ENCODE assay signal across 9 cellular contexts in genomic region chr6:158039571-158040050, GRCh38. TPM values are rescaled to one million over a fixed set of nuclear protein-coding genes. Genes with fewer than 3 reads are reported as not detected.
DNase-seq lines count a peak whose midpoint lies in the region; TF ChIP-seq lines count a peak whose summit lies in the region.
"Had no signal": no experiment of that assay in that cellular context is flagged by ENCODE, and none has a peak within 500 bp of the region (broad histone marks: within the 10 kb centered on the region; RNA-seq: fewer than 3 reads in every experiment).

No MANE protein-coding gene starts in this region.

- no peak overlapping the region for H3K4me2 ChIP-seq in mammary epithelial cell (ENCODE audit: insufficient read depth, low read depth, low read length)

- H3K4me1 ChIP-seq in mammary epithelial cell (ENCODE audit: insufficient read depth, low read length): peaks cover 48% of the 10 kb centered on the region

- H4K20me1 ChIP-seq in mammary epithelial cell (ENCODE audit: insufficient read depth, low read length): no peaks in the 10 kb centered on the region

- TF ChIP-seq CTCF in 22Rv1 (IDR thresholded peaks at IDR 0.05) (no peak), HFFc6 (IDR thresholded peaks at IDR 0.05) (no peak), GM10266 (IDR thresholded peaks at IDR 0.05; ENCODE audit: control insufficient read depth, insufficient read depth, low read depth, missing control alignments) (no peak), mammary epithelial cell (conservative IDR thresholded peaks at IDR 0.05 in 1 of 2, IDR thresholded peaks at IDR 0.05 in 1 of 2; ENCODE audit: extremely low read depth in 1 of 2, insufficient read depth in 1 of 2, low read depth in 1 of 2, low read length in 2 of 2) (no peak)

- H3K27ac ChIP-seq in 22Rv1 (peak overlapping the region; percentile 43; the same call in 1 of the 2 replicates), angular gyrus (ENCODE audit: low read depth, low read length) (peak overlapping the region; percentile 92), mammary epithelial cell (ENCODE audit: insufficient read depth, low read depth, low read length) (no peak overlapping the region)

- no peaks in the 10 kb centered on the region for H3K9me3 Mint-ChIP-seq in HFFc6

- H3K27me3 ChIP-seq in mammary epithelial cell (ENCODE audit: insufficient read depth, low read length): no peaks in the 10 kb centered on the region
- H3K27me3 ChIP-seq: pancreas had no signal

- in situ Hi-C loops in mammary epithelial cell (cut with MboI; ENCODE audit: low sequenced_read_pairs in 2 of 2): no loop called here

- H3K4me3 Mint-ChIP-seq in HFFc6: peak overlapping the region; percentile 81

- no peaks in the 10 kb centered on the region for H3K9me3 ChIP-seq in mammary epithelial cell (replicated peaks; ENCODE audit: insufficient read depth, low read length)
- H3K9me3 ChIP-seq: pancreas had no signal

- H3K36me3 Mint-ChIP-seq in HFFc6 (ENCODE audit: low read depth): peaks cover 65% of the 10 kb centered on the region

- CTCF ChIA-PET in mammary epithelial cell (lab: Charles Lee; ENCODE audit: low non-redundant PET): no interaction called here

- dilution Hi-C loops in mammary epithelial cell (cut with HindIII; ENCODE audit: low sequenced_read_pairs): no loop called here

- no peaks in the 10 kb centered on the region for H3K36me3 ChIP-seq in mammary epithelial cell (ENCODE audit: insufficient read depth, low read length)
- H3K36me3 ChIP-seq: pancreas had no signal

- H3K4me1 Mint-ChIP-seq in HFFc6 (ENCODE audit: low read depth): peaks cover 68% of the 10 kb centered on the region

- 94% methylated on average over 14 of the region's 17 CpGs for WGBS in mammary epithelial cell (ENCODE audit: low coverage, missing lambda C conversion rate)

- intact Hi-C loops in mammary epithelial cell (cut with micrococcal nuclease): loop anchor here (2.0 kb wide), 1 partner anchor 57 kb away; no protein-coding TSS in a partner anchor

- no peak for DNase-seq in HFFc6
- DNase-seq in left kidney (ENCODE audit: low read depth, low spot score): peak; percentile 43
- DNase-seq in GM10266 (ENCODE audit: extremely low spot score): no peak
- DNase-seq in mammary epithelial cell: no peak
- no peak for DNase-seq in activated CD4-positive, CD25-positive, alpha-beta regulatory T cell treated with anti-CD3 and anti-CD28 coated beads, Interleukin-2, amount 50 U/mL, for 72 hours
- DNase-seq in hepatic stellate cell (ENCODE audit: low spot score): no peak

- peak overlapping the region; percentile 98 for H3K27ac Mint-ChIP-seq in HFFc6

- no peak overlapping the region for H3K9ac ChIP-seq in mammary epithelial cell (ENCODE audit: insufficient read depth, low read length)

- H2AFZ ChIP-seq in mammary epithelial cell (ENCODE audit: low read depth, low read length): no peak overlapping the region

- peaks cover 3% of the 10 kb centered on the region for H3K27me3 Mint-ChIP-seq in HFFc6 (ENCODE audit: insufficient read depth)

- no TSS peak for BruUV-seq in mammary epithelial cell (replicated peaks; lab: Mats Ljungman, UMichigan)

- H3K79me2 ChIP-seq in mammary epithelial cell (ENCODE audit: insufficient read depth, low read length): peaks cover 6% of the 10 kb centered on the region

- H3K4me3 ChIP-seq in mammary epithelial cell (replicated peaks in 1 of 3; ENCODE audit: insufficient read depth in 1 of 3, low read depth in 2 of 3, low read length in 3 of 3): no peak overlapping the region
- H3K4me3 ChIP-seq: pancreas had no signal

RNA-seq across cellular contexts. Expression of gene SYNJ2, which starts 57.9 kb away (rescaled TPM):
- total RNA-seq in HFFc6 (2021; fragmentation: NEBNext Ultra II Directional; extraction: Animal tissue kit (Norgen Biotek cat#: 25700)): 10 to 100 TPM; 31.8 to 46.4 (median 41.3) TPM
- 10 to 100 TPM; 16.0 to 26.6 TPM for total RNA-seq in mammary epithelial cell
- 17.0 TPM for polyA plus RNA-seq in mammary epithelial cell
- polyA minus RNA-seq in mammary epithelial cell: 66.3 TPM
